ENCODE assay signal across 8 cellular contexts in the genomic region with DNA sequence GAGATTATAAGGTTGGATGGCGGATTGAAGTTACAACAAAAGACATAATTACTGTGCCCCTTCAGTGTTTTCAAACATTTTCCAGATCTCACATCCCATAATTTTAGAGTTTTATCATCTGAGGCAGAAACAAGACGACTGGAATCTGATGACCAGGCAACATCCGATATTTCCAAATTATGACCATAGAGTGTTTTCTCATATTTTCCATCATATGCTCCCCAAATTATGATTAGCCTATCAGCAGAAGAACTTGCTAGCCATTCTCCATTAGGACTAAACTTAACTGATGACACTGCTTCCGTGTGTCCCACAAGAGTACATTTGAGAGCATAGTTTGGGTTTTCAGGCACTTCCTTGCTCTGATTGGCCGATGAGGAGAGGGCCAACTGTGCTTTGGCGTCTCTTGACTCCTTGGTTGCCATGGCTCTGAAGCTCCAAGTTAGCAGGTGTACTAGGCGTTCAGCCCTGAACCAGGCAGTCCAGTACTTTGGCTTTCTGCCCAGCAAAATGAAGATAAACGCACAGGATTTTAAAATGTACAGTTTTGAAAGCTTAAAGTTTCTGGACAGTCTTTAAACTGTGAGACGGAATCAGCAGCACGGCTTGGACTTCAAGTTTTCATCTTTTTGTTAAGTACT. TPM values are rescaled to one million over a fixed set of nuclear protein-coding genes. Genes with fewer than 3 reads are reported as not detected.
A peak's percentile ranks its signal among the peaks of the same experiment; 100 is the strongest.
DNase-seq lines count a peak whose midpoint lies in the region; ATAC-seq and TF ChIP-seq lines count a peak whose summit lies in the region.

No MANE protein-coding gene starts in this region.

- TF ChIP-seq POLR2A in breast epithelium (IDR thresholded peaks at IDR 0.05): no peak

- TF ChIP-seq CTCF in breast epithelium (IDR thresholded peaks at IDR 0.05) (no peak), kidney epithelial cell (IDR thresholded peaks at IDR 0.05; ENCODE audit: insufficient read depth, low read length, poor library complexity, severe bottlenecking) (no peak)

- H3K27me3 ChIP-seq in breast epithelium (no peaks in the 10 kb centered on the region), kidney epithelial cell (ENCODE audit: control insufficient read depth, insufficient read depth, low read length) (no peaks in the 10 kb centered on the region)

- H3K36me3 ChIP-seq in breast epithelium: no peaks in the 10 kb centered on the region
- H3K36me3 ChIP-seq in kidney epithelial cell (ENCODE audit: control insufficient read depth, insufficient read depth, low read length): no peaks in the 10 kb centered on the region

- peaks cover 0 to 8% of the 10 kb centered on the region in 2 donors for H3K4me1 ChIP-seq in breast epithelium

- H3K9me3 ChIP-seq in breast epithelium: no peaks in the 10 kb centered on the region

- intact Hi-C loops in breast epithelium (cut with DNase I; ENCODE audit: low total_unique reads): no loop called here

- ATAC-seq in GM18508 (IDR thresholded peaks at IDR 0.05; ENCODE audit: insufficient read depth, unreplicated experiment) (peak; percentile 29), HG02870 (IDR thresholded peaks at IDR 0.05; ENCODE audit: unreplicated experiment) (peak; percentile 58)

- H3K4me3 ChIP-seq in breast epithelium (peak overlapping the region; percentile 68 to 78 (median 75)), kidney epithelial cell (ENCODE audit: low read depth, low read length) (peak overlapping the region; percentile 84)

- H3K27ac ChIP-seq in breast epithelium: peak overlapping the region; percentile 90

- DNase-seq in RPMI8226 (peak; percentile 87), breast epithelium (ENCODE audit: low spot score in 2 of 2) (peak in 1 of 2 donors; percentile 44), kidney epithelial cell (ENCODE audit: low read depth) (peak; percentile 39), SKM-1 treated with dmso at 0.1 percent for 144 hours (lab: John Stamatoyannopoulos, UW; ENCODE audit: unreplicated experiment) (no peak), NCI-H69 (lab: John Stamatoyannopoulos, UW) (no peak)
- peak; percentile 15 to 37 for DNase-seq in stimulated activated CD4-positive, alpha-beta T cell treated with anti-CD3 and anti-CD28 coated beads, Interleukin-4, amount 100 ng/mL, for 48 hours (ENCODE audit: low read depth in 2 of 2)

RNA-seq across cellular contexts. Expression of gene WDR5B, which starts 0.6 kb away (rescaled TPM):
- total RNA-seq in breast epithelium (1 to 10 TPM; 4.0 to 8.0 (median 6.2) TPM), kidney epithelial cell (4.2 and 4.9 TPM in 2 replicates)

RNA-seq across cellular contexts. Expression of gene FAM162A, which starts 31.2 kb away (rescaled TPM):
- 10 to 100 TPM; 19.3 to 27.2 (median 26.5) TPM for total RNA-seq in breast epithelium
- 14.3 and 20.1 TPM in 2 replicates for total RNA-seq in kidney epithelial cell

RNA-seq across cellular contexts. Expression of gene MIX23, which starts 32.2 kb away (rescaled TPM):
- 10 to 100 TPM; 10.8 to 20.3 (median 15.0) TPM for total RNA-seq in breast epithelium
- 24.8 and 27.1 TPM in 2 replicates for total RNA-seq in kidney epithelial cell

Comparison
In these comparisons a context has a peak if more than half of its experiments do, and no peak if none do; other contexts are left out.
1. DNase-seq: peak in RPMI8226 (single experiment), kidney epithelial cell (single experiment) and stimulated activated CD4-positive, alpha-beta T cell treated with anti-CD3 and anti-CD28 coated beads, Interleukin-4, amount 100 ng/mL, for 48 hours (2 of 2); none in SKM-1 treated with dmso at 0.1 percent for 144 hours (single experiment) and NCI-H69 (single experiment).